20 cellular contexts compared by ENCODE assay signal in genomic region chr9:82543726-82544125, GRCh38.
"Had no signal": no experiment of that assay in that cellular context is flagged by ENCODE, and none has a peak within 500 bp of the region (broad histone marks: within the 10 kb centered on the region; RNA-seq: fewer than 3 reads in every experiment).

No MANE protein-coding gene starts in this region.

- H3K27me3 Mint-ChIP-seq: activated CD4-positive, alpha-beta memory T cell treated with anti-CD3 and anti-CD28 coated beads, Interleukin-2, amount 10 ng/mL, durations not matched to agents 7 days and 5 days; activated CD4-positive, alpha-beta T cell treated with anti-CD3 and anti-CD28 coated beads, Interleukin-2, amount 10 ng/mL, durations not matched to agents 7 days and 5 days; activated naive CD4-positive, alpha-beta T cell treated with anti-CD3 and anti-CD28 coated beads, Interleukin-2, amount 10 ng/mL, durations not matched to agents 7 days and 5 days; activated naive CD8-positive, alpha-beta T cell treated with anti-CD3 and anti-CD28 coated beads for 36 hours; activated T-helper 17 cell treated with anti-CD3 and anti-CD28 coated beads, Interleukin-2, amount 50 U/mL, for 72 hours had no signal

- H3K4me1 ChIP-seq: colonic mucosa had no signal

- H3K9me3 ChIP-seq: colonic mucosa, SJCRH30 had no signal

- H3K36me3 Mint-ChIP-seq: activated naive CD4-positive, alpha-beta T cell treated with anti-CD3 and anti-CD28 coated beads, Interleukin-2, amount 10 ng/mL, durations not matched to agents 7 days and 5 days; activated naive CD8-positive, alpha-beta T cell treated with anti-CD3 and anti-CD28 coated beads for 36 hours had no signal

- H3K27ac Mint-ChIP-seq: activated CD4-positive, alpha-beta memory T cell treated with anti-CD3 and anti-CD28 coated beads, Interleukin-2, amount 10 ng/mL, durations not matched to agents 7 days and 5 days; activated CD4-positive, alpha-beta T cell treated with anti-CD3 and anti-CD28 coated beads, Interleukin-2, amount 10 ng/mL, durations not matched to agents 7 days and 5 days; activated naive CD4-positive, alpha-beta T cell treated with anti-CD3 and anti-CD28 coated beads, Interleukin-2, amount 10 ng/mL, durations not matched to agents 7 days and 5 days; activated naive CD8-positive, alpha-beta T cell treated with anti-CD3 and anti-CD28 coated beads for 36 hours; activated T-helper 17 cell treated with anti-CD3 and anti-CD28 coated beads, Interleukin-2, amount 50 U/mL, for 72 hours; T-helper 1 cell treated with Interleukin-12 subunit alpha and Interleukin-12 subunit beta and Interleukin-4 antibody, amounts not matched to agents 30 μg/mL and 1 μg/mL, for 36 hours had no signal

- H3K27ac ChIP-seq: colonic mucosa, RWPE1, SJCRH30, VCaP had no signal

- H3K27me3 ChIP-seq: colonic mucosa, SJCRH30 had no signal

- H3K4me3 ChIP-seq: colonic mucosa, SJCRH30 had no signal

- H3K9me3 Mint-ChIP-seq: activated CD4-positive, alpha-beta T cell treated with anti-CD3 and anti-CD28 coated beads, Interleukin-2, amount 10 ng/mL, durations not matched to agents 7 days and 5 days; activated naive CD4-positive, alpha-beta T cell treated with anti-CD3 and anti-CD28 coated beads, Interleukin-2, amount 10 ng/mL, durations not matched to agents 7 days and 5 days; activated naive CD8-positive, alpha-beta T cell treated with anti-CD3 and anti-CD28 coated beads for 36 hours; T-helper 1 cell treated with Interleukin-12 subunit alpha and Interleukin-12 subunit beta and Interleukin-4 antibody, amounts not matched to agents 30 μg/mL and 1 μg/mL, for 36 hours had no signal

- H3K4me1 Mint-ChIP-seq: activated CD4-positive, alpha-beta memory T cell treated with anti-CD3 and anti-CD28 coated beads, Interleukin-2, amount 10 ng/mL, durations not matched to agents 7 days and 5 days; activated CD4-positive, alpha-beta T cell treated with anti-CD3 and anti-CD28 coated beads, Interleukin-2, amount 10 ng/mL, durations not matched to agents 7 days and 5 days; activated naive CD4-positive, alpha-beta T cell treated with anti-CD3 and anti-CD28 coated beads, Interleukin-2, amount 10 ng/mL, durations not matched to agents 7 days and 5 days; activated naive CD8-positive, alpha-beta T cell treated with anti-CD3 and anti-CD28 coated beads for 36 hours; activated T-helper 17 cell treated with anti-CD3 and anti-CD28 coated beads, Interleukin-2, amount 50 U/mL, for 72 hours had no signal

- DNase-seq: activated CD4-positive, alpha-beta memory T cell treated with anti-CD3 and anti-CD28 coated beads, Interleukin-2, amount 10 ng/mL, durations not matched to agents 7 days and 5 days; activated CD4-positive, alpha-beta T cell treated with anti-CD3 and anti-CD28 coated beads, Interleukin-2, amount 10 ng/mL, durations not matched to agents 7 days and 5 days; activated CD4-positive, CD25-positive, alpha-beta regulatory T cell; activated gamma-delta T cell treated with Interleukin-2 at 50 U/mL for 16 hours; activated naive CD4-positive, alpha-beta T cell treated with anti-CD3 and anti-CD28 coated beads, Interleukin-2, amount 10 ng/mL, durations not matched to agents 7 days and 5 days; activated naive CD8-positive, alpha-beta T cell treated with anti-CD3 and anti-CD28 coated beads for 36 hours; activated T-cell treated with anti-CD3 and anti-CD28 coated beads for 4 hours; activated T-cell treated with anti-CD3 and anti-CD28 coated beads, Interleukin-2, amount 50 U/mL, for 48 hours; caudate nucleus; colonic mucosa; NCI-H187; NCI-H2081; NCI-H526; NCI-H774; Right ventricle myocardium superior; SJCRH30 had no signal

- H3K36me3 ChIP-seq: colonic mucosa, SJCRH30 had no signal

- H3K4me3 Mint-ChIP-seq: activated CD4-positive, alpha-beta memory T cell treated with anti-CD3 and anti-CD28 coated beads, Interleukin-2, amount 10 ng/mL, durations not matched to agents 7 days and 5 days; activated CD4-positive, alpha-beta T cell treated with anti-CD3 and anti-CD28 coated beads, Interleukin-2, amount 10 ng/mL, durations not matched to agents 7 days and 5 days; activated naive CD4-positive, alpha-beta T cell treated with anti-CD3 and anti-CD28 coated beads, Interleukin-2, amount 10 ng/mL, durations not matched to agents 7 days and 5 days; activated naive CD8-positive, alpha-beta T cell treated with anti-CD3 and anti-CD28 coated beads for 36 hours; activated T-helper 17 cell treated with anti-CD3 and anti-CD28 coated beads, Interleukin-2, amount 50 U/mL, for 72 hours; T-helper 1 cell treated with Interleukin-12 subunit alpha and Interleukin-12 subunit beta and Interleukin-4 antibody, amounts not matched to agents 30 μg/mL and 1 μg/mL, for 36 hours had no signal
